Comparison of ENCODE assay signal across 7 cellular contexts in the genomic region with DNA sequence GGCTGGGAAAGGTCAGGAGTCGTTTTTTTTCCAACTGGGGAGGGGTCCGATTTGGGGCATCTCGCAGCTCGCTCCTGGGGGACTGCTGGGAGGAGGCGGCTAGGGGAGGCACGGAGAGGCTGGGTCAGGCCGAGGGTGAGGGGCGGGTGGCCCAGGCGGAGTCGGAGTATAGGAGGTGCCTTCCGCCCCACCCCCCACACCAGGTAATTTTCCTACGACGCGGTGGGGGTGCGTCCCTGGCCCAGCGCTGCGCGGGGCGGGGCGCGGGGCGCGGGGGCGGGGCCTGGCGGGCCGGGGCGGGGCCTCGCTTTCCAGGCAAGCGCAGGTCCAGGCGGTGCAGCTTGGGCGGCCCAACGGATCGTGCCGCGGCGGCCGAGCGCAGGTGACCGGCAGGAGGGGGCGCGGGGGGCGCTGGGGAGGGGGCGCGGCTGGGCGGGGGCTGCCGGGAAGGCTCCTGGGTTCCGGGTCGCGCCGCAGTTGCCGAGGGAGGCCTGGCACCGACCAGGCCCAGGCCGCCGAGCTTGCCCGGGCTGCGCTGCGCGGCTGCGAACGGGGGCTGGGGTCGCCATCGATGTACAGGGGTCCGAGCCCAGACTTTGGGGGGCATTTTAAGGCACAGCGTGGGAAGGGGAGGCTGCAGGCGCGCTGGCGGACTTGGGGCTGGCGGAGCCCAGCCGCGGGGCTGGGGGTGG. TPM values are rescaled to one million over a fixed set of nuclear protein-coding genes. Genes with fewer than 3 reads are reported as not detected.
A peak's percentile ranks its signal among the peaks of the same experiment; 100 is the strongest.
DNase-seq lines count a peak whose midpoint lies in the region; ATAC-seq and TF ChIP-seq lines count a peak whose summit lies in the region.

Gene FBXO44, plus strand, starts transcription at position 307 of the 692 bp plus-strand sequence. CDS start 959 bp downstream, outside the sequence.

- H3K4me3 ChIP-seq in body of pancreas (peak within 1 kb of the TSS; percentile 40 to 48), iPS-20b (ENCODE audit: low read length) (peak within 1 kb of the TSS; percentile 76)

- H3K36me3 ChIP-seq in body of pancreas (replicated peaks in 1 of 2; ENCODE audit: insufficient read depth in 1 of 2, low read depth in 2 of 2), result no peaks in the 10 kb centered on the region
- H3K36me3 ChIP-seq in iPS-20b (ENCODE audit: insufficient read depth, low read depth, low read length), result peaks cover 13% of the 10 kb centered on the region

- H3K9me3 ChIP-seq in body of pancreas (no peaks in the 10 kb centered on the region), iPS-20b (ENCODE audit: insufficient read depth, low read depth, low read length) (no peaks in the 10 kb centered on the region)

- H3K27ac ChIP-seq in body of pancreas (peak within 1 kb of the TSS; percentile 70 to 93 (median 88)), iPS-20b (ENCODE audit: low read length) (no peak within 1 kb of the TSS)

- ATAC-seq in GM18867 (IDR thresholded peaks at IDR 0.05; ENCODE audit: unreplicated experiment) (peak; percentile 67), HG03064 (IDR thresholded peaks at IDR 0.05; ENCODE audit: low read depth, unreplicated experiment) (peak; percentile 54), body of pancreas (peak; percentile 86), GM18868 (IDR thresholded peaks at IDR 0.05; ENCODE audit: unreplicated experiment) (no peak)

- H3K27me3 ChIP-seq in body of pancreas (no peaks in the 10 kb centered on the region), iPS-20b (ENCODE audit: insufficient read depth, low read length) (peaks cover 52% of the 10 kb centered on the region)

- DNase-seq in T-helper 9 cell (peak; percentile 68), body of pancreas (peak; percentile 80 to 87 (median 84))
- DNase-seq in stimulated activated CD4-positive, alpha-beta T cell treated with anti-CD3 and anti-CD28 coated beads, Interleukin-12 subunit alpha, Interleukin-12 subunit beta, amount 100 ng/mL, for 4 hours, result peak; percentile 73

- TF ChIP-seq CTCF in body of pancreas (IDR thresholded peaks at IDR 0.05), result no peak

- 0 to 1% methylated on average over 8 to 36 of the region's 70 CpGs for WGBS in body of pancreas, 2 donors

- H3K9ac ChIP-seq in iPS-20b (ENCODE audit: low read depth, low read length), result peak within 1 kb of the TSS; percentile 63; the same call in 1 of the 2 replicates

- H3K4me1 ChIP-seq in body of pancreas (peaks cover 33% of the 10 kb centered on the region), iPS-20b (ENCODE audit: insufficient read depth, low read length) (peaks cover 12% of the 10 kb centered on the region)

- no peak for TF ChIP-seq POLR2A in body of pancreas (IDR thresholded peaks at IDR 0.05)

- intact Hi-C loops in body of pancreas (cut with DNase I), result no loop called here

RNA-seq across cellular contexts. Expression of gene FBXO44, which starts in this region (rescaled TPM):
- total RNA-seq in body of pancreas, result 10 to 100 TPM; 12.9 to 30.6 TPM
